In the genomic region with DNA sequence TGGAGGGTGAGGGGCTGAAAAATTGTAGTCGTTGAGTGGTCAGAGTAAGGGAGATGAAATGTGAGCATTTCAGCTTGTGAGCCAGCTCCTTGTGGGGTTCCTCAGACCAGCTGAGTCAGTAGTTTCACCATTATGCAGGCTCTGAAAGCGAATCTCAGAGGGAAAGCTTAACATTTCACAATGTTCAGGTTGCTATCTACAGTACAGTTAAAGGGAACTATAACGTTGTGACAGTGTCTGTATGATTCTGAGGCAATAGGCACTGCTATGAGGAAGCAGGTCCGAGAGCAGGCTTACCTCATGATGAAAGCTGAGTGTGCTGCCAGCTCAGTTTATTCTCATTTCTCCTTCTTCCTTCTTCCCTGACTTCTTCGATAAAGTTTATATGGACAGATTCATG, we compare ENCODE assay signal across 16 cellular contexts.
DNase-seq lines count a peak whose midpoint lies in the region; ATAC-seq and TF ChIP-seq lines count a peak whose summit lies in the region.
"Had no signal": no experiment of that assay in that cellular context is flagged by ENCODE, and none has a peak within 500 bp of the region (broad histone marks: within the 10 kb centered on the region; RNA-seq: fewer than 3 reads in every experiment).

No MANE protein-coding gene starts in this region.

- peak; percentile 20 for DNase-seq in GF-D8 (lab: John Stamatoyannopoulos, UW)
- DNase-seq in MV-4-11 (lab: John Stamatoyannopoulos, UW): peak; percentile 99
- peak; percentile 94 for DNase-seq in SKM-1 (lab: John Stamatoyannopoulos, UW; ENCODE audit: unreplicated experiment)
- no peak for DNase-seq in naive thymus-derived CD4-positive, alpha-beta T cell
- DNase-seq in NCI-H1694 (lab: John Stamatoyannopoulos, UW): no peak
- no peak for DNase-seq in DMS79 (lab: John Stamatoyannopoulos, UW)
- DNase-seq in GM13977 (ENCODE audit: low spot score): no peak
- DNase-seq: Calu3; CD4-positive, CD25-positive, alpha-beta regulatory T cell; GOT3; HFFc6; NCI-H146; NCI-H2227 treated with DMSO at 0.1 percent for 48 hours; NCI-H526 had no signal

- peaks cover 4 to 42% (median 12%) of the 10 kb centered on the region in 11 donors for H3K9me3 Mint-ChIP-seq in naive thymus-derived CD4-positive, alpha-beta T cell

- no peaks in the 10 kb centered on the region for H3K27me3 ChIP-seq in naive thymus-derived CD4-positive, alpha-beta T cell (ENCODE audit: control insufficient read depth in 2 of 2, insufficient read depth in 2 of 2, low read length in 2 of 2)

- CTCF ChIA-PET in naive thymus-derived CD4-positive, alpha-beta T cell (lab: Charles Lee): interaction anchor here (0.8 kb wide), 1 partner anchor 110 kb away, joined by 3 read pairs; no protein-coding TSS in a partner anchor

- no peak overlapping the region for H3K4me3 ChIP-seq in naive thymus-derived CD4-positive, alpha-beta T cell (ENCODE audit: low read length)

- in situ Hi-C loops in GM13977 (cut with MboI; ENCODE audit: low pct_unique_long_range_greater_than_20kb, low sequenced_read_pairs, unreplicated experiment): no loop called here

- H3K27ac ChIP-seq in naive thymus-derived CD4-positive, alpha-beta T cell (ENCODE audit: low read depth, low read length): no peak overlapping the region

- peaks cover 0 to 1% (median 0%) of the 10 kb centered on the region in 7 donors for H3K4me1 Mint-ChIP-seq in naive thymus-derived CD4-positive, alpha-beta T cell
- H3K4me1 Mint-ChIP-seq: CD4-positive, CD25-positive, alpha-beta regulatory T cell had no signal

- no peaks in the 10 kb centered on the region for H3K36me3 ChIP-seq in naive thymus-derived CD4-positive, alpha-beta T cell (ENCODE audit: control insufficient read depth in 2 of 3, insufficient read depth in 3 of 3, low read length in 3 of 3)

- no peaks in the 10 kb centered on the region for H3K4me1 ChIP-seq in naive thymus-derived CD4-positive, alpha-beta T cell (ENCODE audit: control insufficient read depth in 2 of 2, insufficient read depth in 2 of 2, low read length in 2 of 2)

- intact Hi-C loops in naive thymus-derived CD4-positive, alpha-beta T cell (cut with micrococcal nuclease): no loop called here

- no peaks in the 10 kb centered on the region for H3K9me3 ChIP-seq in naive thymus-derived CD4-positive, alpha-beta T cell (ENCODE audit: control insufficient read depth in 2 of 3, low read length in 3 of 3)

- H3K4me3 Mint-ChIP-seq in naive thymus-derived CD4-positive, alpha-beta T cell: no peak overlapping the region
- H3K4me3 Mint-ChIP-seq: CD4-positive, CD25-positive, alpha-beta regulatory T cell; HFFc6 had no signal

- no peak for TF ChIP-seq CTCF in GM13977 (IDR thresholded peaks at IDR 0.05; ENCODE audit: extremely low read depth, insufficient read depth, missing control alignments)

- H3K27ac Mint-ChIP-seq in naive thymus-derived CD4-positive, alpha-beta T cell: no peak overlapping the region
- H3K27ac Mint-ChIP-seq: CD4-positive, CD25-positive, alpha-beta regulatory T cell; HFFc6 had no signal

- ATAC-seq in naive thymus-derived CD4-positive, alpha-beta T cell: peak; percentile 88
- no peak for ATAC-seq in GM19328 (IDR thresholded peaks at IDR 0.05; ENCODE audit: unreplicated experiment)
- ATAC-seq: SK-N-SH treated with all-trans-retinoic acid at 6 μM for 48 hours had no signal

- H3K36me3 Mint-ChIP-seq in naive thymus-derived CD4-positive, alpha-beta T cell: peaks cover 0 to 6% (median 0%) of the 10 kb centered on the region in 5 donors
- H3K36me3 Mint-ChIP-seq: CD4-positive, CD25-positive, alpha-beta regulatory T cell had no signal

- POLR2A ChIA-PET in naive thymus-derived CD4-positive, alpha-beta T cell (lab: Charles Lee): no interaction called here

- peaks cover 0 to 11% (median 0%) of the 10 kb centered on the region in 5 donors for H3K27me3 Mint-ChIP-seq in naive thymus-derived CD4-positive, alpha-beta T cell
- H3K27me3 Mint-ChIP-seq: CD4-positive, CD25-positive, alpha-beta regulatory T cell had no signal

Comparison
In these comparisons a context has a peak if more than half of its experiments do, and no peak if none do; other contexts are left out.
1. DNase-seq: peak in GF-D8 (single experiment), MV-4-11 (single experiment) and SKM-1 (single experiment); none in naive thymus-derived CD4-positive, alpha-beta T cell (0 of 9), NCI-H1694 (single experiment), DMS79 (single experiment) and GM13977 (single experiment).